22 cellular contexts compared by ENCODE assay signal in the genomic region with DNA sequence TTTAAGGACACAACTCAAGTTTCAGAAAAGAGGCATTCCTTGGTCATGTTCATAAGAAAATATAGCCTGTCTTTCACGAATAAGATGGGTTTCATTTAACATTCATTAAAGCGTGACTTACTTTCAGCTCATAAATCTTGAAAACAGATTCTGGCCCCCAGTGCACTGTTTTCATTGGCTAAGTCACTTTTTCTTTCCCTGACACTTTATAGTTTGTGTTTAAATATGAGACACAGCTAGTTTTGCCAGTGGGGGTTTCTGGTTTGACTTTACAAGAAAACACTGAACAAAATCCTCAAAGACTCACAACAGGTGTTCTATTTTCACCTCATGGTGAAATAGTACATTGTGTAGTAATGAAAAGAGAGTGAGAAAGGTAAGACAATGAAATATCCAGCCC.
DNase-seq lines count a peak whose midpoint lies in the region; ATAC-seq and TF ChIP-seq lines count a peak whose summit lies in the region.
"Had no signal": no experiment of that assay in that cellular context is flagged by ENCODE, and none has a peak within 500 bp of the region (broad histone marks: within the 10 kb centered on the region; RNA-seq: fewer than 3 reads in every experiment).

No MANE protein-coding gene starts in this region.

- H3K9me3 Mint-ChIP-seq in natural killer cell treated with Interleukin-12 subunit alpha and Interleukin-12 subunit beta and Interleukin-15 and Interleukin-18, amount 100 ng/mL, for 72 hours = peaks cover 4% of the 10 kb centered on the region
- H3K9me3 Mint-ChIP-seq in natural killer cell = no peaks in the 10 kb centered on the region
- H3K9me3 Mint-ChIP-seq in progenitor cell of endocrine pancreas (ENCODE audit: low read depth) = no peaks in the 10 kb centered on the region
- H3K9me3 Mint-ChIP-seq: CD4-positive, CD25-positive, alpha-beta regulatory T cell; H9 had no signal

- DNase-seq in natural killer cell treated with Interleukin-12 subunit alpha and Interleukin-12 subunit beta and Interleukin-15 and Interleukin-18, amount 100 ng/mL, for 72 hours (ENCODE audit: low spot score) = no peak
- no peak for DNase-seq in natural killer cell
- no peak for DNase-seq in Panc1 (ENCODE audit: low read depth, low spot score)
- no peak for DNase-seq in progenitor cell of endocrine pancreas (ENCODE audit: low spot score, unreplicated experiment)
- DNase-seq in DMS53 (lab: John Stamatoyannopoulos, UW) = no peak
- DNase-seq in NCI-H128 (lab: John Stamatoyannopoulos, UW; ENCODE audit: unreplicated experiment) = no peak
- DNase-seq: CD4-positive, CD25-positive, alpha-beta regulatory T cell; GM23248; H9; IMR-90; KG1; NCI-H1092 treated with DMSO at 0.1 percent for 48 hours; NCI-H1436 treated with DMSO at 0.1 percent for 48 hours; NCI-H187 treated with DMSO at 0.1 percent for 48 hours; NCI-H2107; NCI-H524; NCI-H748 treated with DMSO at 0.1 percent for 48 hours; NK-92 treated with Interleukin-12 subunit alpha and Interleukin-12 subunit beta, amount 100 ng/mL, for 24 hours; SHP77 had no signal

- H3K4me1 Mint-ChIP-seq in natural killer cell treated with Interleukin-12 subunit alpha and Interleukin-12 subunit beta and Interleukin-15 and Interleukin-18, amount 100 ng/mL, for 72 hours (ENCODE audit: low read depth in 2 of 2) = peaks cover 52 to 56% of the 10 kb centered on the region in 2 donors
- peaks cover 7 to 24% of the 10 kb centered on the region in 2 donors for H3K4me1 Mint-ChIP-seq in natural killer cell
- H3K4me1 Mint-ChIP-seq in progenitor cell of endocrine pancreas (ENCODE audit: low read depth) = peaks cover 1% of the 10 kb centered on the region

- no peaks in the 10 kb centered on the region for H3K36me3 ChIP-seq in Panc1 (ENCODE audit: control insufficient read depth, insufficient read depth, low read length)
- H3K36me3 ChIP-seq: BLaER1 had no signal

- H3K9me3 ChIP-seq in Panc1 (ENCODE audit: control insufficient read depth, insufficient read depth, low read depth, low read length) = peaks cover 6% of the 10 kb centered on the region; the same call in 1 of the 2 replicates
- H3K9me3 ChIP-seq: BLaER1 had no signal

- peak overlapping the region; percentile 66 to 73 for H3K27ac Mint-ChIP-seq in natural killer cell treated with Interleukin-12 subunit alpha and Interleukin-12 subunit beta and Interleukin-15 and Interleukin-18, amount 100 ng/mL, for 72 hours
- H3K27ac Mint-ChIP-seq in natural killer cell (peak overlapping the region in 1 of 2 donors; percentile 21), progenitor cell of endocrine pancreas (peak overlapping the region; percentile 17)
- H3K27ac Mint-ChIP-seq: H9 had no signal

- H3K27me3 Mint-ChIP-seq in natural killer cell treated with Interleukin-12 subunit alpha and Interleukin-12 subunit beta and Interleukin-15 and Interleukin-18, amount 100 ng/mL, for 72 hours = no peaks in the 10 kb centered on the region
- H3K27me3 Mint-ChIP-seq in natural killer cell (ENCODE audit: low read depth in 2 of 2) (peaks cover 0 to 16% of the 10 kb centered on the region in 2 donors), progenitor cell of endocrine pancreas (no peaks in the 10 kb centered on the region)
- H3K27me3 Mint-ChIP-seq: CD4-positive, CD25-positive, alpha-beta regulatory T cell had no signal

- intact Hi-C loops in natural killer cell (cut with micrococcal nuclease) = no loop called here
- intact Hi-C loops in Panc1 (cut with micrococcal nuclease; ENCODE audit: unreplicated experiment) = no loop called here

- no peaks in the 10 kb centered on the region for H3K36me3 Mint-ChIP-seq in natural killer cell treated with Interleukin-12 subunit alpha and Interleukin-12 subunit beta and Interleukin-15 and Interleukin-18, amount 100 ng/mL, for 72 hours
- H3K36me3 Mint-ChIP-seq in natural killer cell = no peaks in the 10 kb centered on the region
- no peaks in the 10 kb centered on the region for H3K36me3 Mint-ChIP-seq in progenitor cell of endocrine pancreas (ENCODE audit: insufficient read depth)
- H3K36me3 Mint-ChIP-seq: CD4-positive, CD25-positive, alpha-beta regulatory T cell had no signal

- H3K4me3 Mint-ChIP-seq in natural killer cell treated with Interleukin-12 subunit alpha and Interleukin-12 subunit beta and Interleukin-15 and Interleukin-18, amount 100 ng/mL, for 72 hours = peak overlapping the region; percentile 21
- H3K4me3 Mint-ChIP-seq in natural killer cell (no peak overlapping the region), progenitor cell of endocrine pancreas (ENCODE audit: low read depth) (no peak overlapping the region)
- H3K4me3 Mint-ChIP-seq: CD4-positive, CD25-positive, alpha-beta regulatory T cell; H9 had no signal

- H3K27me3 ChIP-seq in Panc1 (ENCODE audit: control insufficient read depth, insufficient read depth, low read length) = no peaks in the 10 kb centered on the region
- H3K27me3 ChIP-seq: BLaER1 had no signal

- no peak for TF ChIP-seq CTCF in natural killer cell (IDR thresholded peaks at IDR 0.05)
- TF ChIP-seq CTCF in Panc1 (IDR thresholded peaks at IDR 0.05) = no peak
- no peak for TF ChIP-seq CTCF in progenitor cell of endocrine pancreas (IDR thresholded peaks at IDR 0.05; ENCODE audit: unreplicated experiment)

- CTCF ChIA-PET in Panc1 (lab: Charles Lee) = no interaction called here

- POLR2A ChIA-PET in Panc1 (lab: Charles Lee) = no interaction called here

- no peak for ATAC-seq in natural killer cell treated with Interleukin-12 subunit alpha and Interleukin-12 subunit beta and Interleukin-15 and Interleukin-18, amount 100 ng/mL, for 72 hours
- ATAC-seq in natural killer cell (no peak), Panc1 (no peak), HG03457 (IDR thresholded peaks at IDR 0.05; ENCODE audit: unreplicated experiment) (no peak)

- no peak overlapping the region for H3K4me3 ChIP-seq in Panc1 (ENCODE audit: low read depth in 2 of 2, low read length in 2 of 2)
- H3K4me3 ChIP-seq: BLaER1, GM23248 had no signal

- H3K4me1 ChIP-seq in Panc1 (ENCODE audit: control insufficient read depth, insufficient read depth, low read length) = peaks cover 15% of the 10 kb centered on the region

- in situ Hi-C loops in Panc1 (cut with HindIII; ENCODE audit: low pct_unique_long_range_greater_than_20kb, low sequenced_read_pairs) = no loop called here

- peak overlapping the region; percentile 99 for H3K27ac ChIP-seq in Panc1 (ENCODE audit: low read length)
- H3K27ac ChIP-seq: BLaER1, GM23248, RWPE1 had no signal

- no TSS peak for BruUV-seq in Panc1 (replicated peaks; lab: Mats Ljungman, UMichigan)
